Comparison of ENCODE assay signal across 1 cellular context in the genomic region with DNA sequence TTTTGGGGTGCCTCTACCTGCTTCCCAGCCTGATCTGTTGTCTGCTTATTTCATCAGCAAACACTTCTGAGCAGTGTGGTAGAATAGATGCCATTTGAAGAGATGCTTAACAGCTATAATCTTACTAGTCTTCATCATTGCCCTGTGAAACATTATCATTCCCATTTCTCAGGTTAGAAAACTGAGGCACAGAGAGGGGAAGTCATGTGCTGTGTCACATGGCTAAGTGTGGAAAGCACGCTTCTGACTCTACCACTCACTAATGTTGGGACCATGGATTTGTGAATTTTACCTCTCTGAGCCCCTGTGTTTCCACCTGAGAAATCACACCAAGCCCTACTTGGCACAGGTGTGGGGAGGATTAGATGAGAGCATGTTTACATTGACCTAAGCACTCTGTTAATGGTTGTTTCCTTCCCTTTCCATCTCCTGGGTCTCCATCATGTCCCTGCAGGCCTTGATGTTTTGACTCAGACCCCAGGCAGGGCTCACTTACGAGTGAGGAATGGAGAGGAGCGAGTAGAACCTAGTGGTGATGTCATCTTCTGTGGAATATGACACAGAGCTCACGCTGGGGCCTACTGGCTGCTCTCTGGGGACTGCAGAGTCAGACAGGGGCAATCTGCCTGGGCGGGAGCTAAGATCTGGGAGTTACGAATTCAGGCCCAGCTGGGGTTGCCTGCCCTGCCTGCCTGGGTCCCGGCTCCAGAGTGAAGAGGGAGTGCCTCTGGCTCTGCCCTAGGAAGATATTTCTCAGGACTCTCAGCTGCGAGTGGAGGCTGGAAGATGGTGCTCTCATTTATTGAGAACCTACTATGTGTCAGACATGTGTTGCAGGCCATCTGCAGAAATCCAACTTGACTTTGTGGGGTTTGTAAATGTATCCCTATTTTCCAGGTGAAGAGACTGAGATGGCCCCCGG.
TF ChIP-seq lines count a peak whose summit lies in the region.

No MANE protein-coding gene starts in this region.

TF ChIP-seq in HEK293, 187 proteins besides CTCF, POLR2A, EP300 and RAD21 (continued from another document and continues in another):
- TF ChIP-seq, protein P1, sequence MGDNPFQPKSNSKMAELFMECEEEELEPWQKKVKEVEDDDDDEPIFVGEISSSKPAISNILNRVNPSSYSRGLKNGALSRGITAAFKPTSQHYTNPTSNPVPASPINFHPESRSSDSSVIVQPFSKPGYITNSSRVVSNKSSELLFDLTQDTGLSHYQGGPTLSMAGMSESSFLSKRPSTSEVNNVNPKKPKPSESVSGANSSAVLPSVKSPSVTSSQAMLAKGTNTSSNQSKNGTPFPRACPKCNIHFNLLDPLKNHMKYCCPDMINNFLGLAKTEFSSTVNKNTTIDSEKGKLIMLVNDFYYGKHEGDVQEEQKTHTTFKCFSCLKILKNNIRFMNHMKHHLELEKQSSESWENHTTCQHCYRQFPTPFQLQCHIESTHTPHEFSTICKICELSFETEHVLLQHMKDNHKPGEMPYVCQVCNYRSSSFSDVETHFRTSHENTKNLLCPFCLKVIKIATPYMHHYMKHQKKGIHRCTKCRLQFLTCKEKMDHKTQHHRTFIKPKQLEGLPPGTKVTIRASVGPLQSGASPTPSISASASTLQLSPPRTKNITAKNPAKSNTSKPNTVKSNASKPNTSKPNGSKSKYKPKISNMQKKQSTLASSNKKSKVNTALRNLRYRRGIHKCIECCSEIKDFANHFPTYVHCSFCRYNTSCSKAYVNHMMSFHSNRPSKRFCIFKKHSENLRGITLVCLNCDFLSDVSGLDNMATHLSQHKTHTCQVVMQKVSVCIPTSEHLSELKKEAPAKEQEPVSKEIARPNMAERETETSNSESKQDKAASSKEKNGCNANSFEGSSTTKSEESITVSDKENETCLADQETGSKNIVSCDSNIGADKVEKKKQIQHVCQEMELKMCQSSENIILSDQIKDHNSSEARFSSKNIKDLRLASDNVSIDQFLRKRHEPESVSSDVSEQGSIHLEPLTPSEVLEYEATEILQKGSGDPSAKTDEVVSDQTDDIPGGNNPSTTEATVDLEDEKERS (tag by site-specific recombination; IDR thresholded peaks at IDR 0.05), result no peak
- no peak for TF ChIP-seq ZNF211 (tag by site-specific recombination; IDR thresholded peaks at IDR 0.05; ENCODE audit: low read depth)
- no peak for TF ChIP-seq ZNF837 (tag by site-specific recombination; IDR thresholded peaks at IDR 0.05)
- TF ChIP-seq ZNF707 (tag by site-specific recombination; IDR thresholded peaks at IDR 0.05), result no peak
- TF ChIP-seq ZNF24 (tag by site-specific recombination; IDR thresholded peaks at IDR 0.05), result peak; percentile 35; the same call in 1 of the 2 replicates
- peak; percentile 44; the same call in 1 of the 2 replicates for TF ChIP-seq ZBTB20 (tag by site-specific recombination; IDR thresholded peaks at IDR 0.05)
- TF ChIP-seq, protein P2, sequence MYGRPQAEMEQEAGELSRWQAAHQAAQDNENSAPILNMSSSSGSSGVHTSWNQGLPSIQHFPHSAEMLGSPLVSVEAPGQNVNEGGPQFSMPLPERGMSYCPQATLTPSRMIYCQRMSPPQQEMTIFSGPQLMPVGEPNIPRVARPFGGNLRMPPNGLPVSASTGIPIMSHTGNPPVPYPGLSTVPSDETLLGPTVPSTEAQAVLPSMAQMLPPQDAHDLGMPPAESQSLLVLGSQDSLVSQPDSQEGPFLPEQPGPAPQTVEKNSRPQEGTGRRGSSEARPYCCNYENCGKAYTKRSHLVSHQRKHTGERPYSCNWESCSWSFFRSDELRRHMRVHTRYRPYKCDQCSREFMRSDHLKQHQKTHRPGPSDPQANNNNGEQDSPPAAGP (tag by site-specific recombination; IDR thresholded peaks at IDR 0.05), result peak; percentile 95; the same call in 1 of the 2 replicates
- no peak for TF ChIP-seq SCRT2 (tag by site-specific recombination; IDR thresholded peaks at IDR 0.05)
- TF ChIP-seq ZNF621 (tag by site-specific recombination; IDR thresholded peaks at IDR 0.05), result no peak
- no peak for TF ChIP-seq ZNF223 (tag by site-specific recombination; IDR thresholded peaks at IDR 0.05)
- peak; percentile 95 for TF ChIP-seq ZIC2 (tag by site-specific recombination; IDR thresholded peaks at IDR 0.05)
- TF ChIP-seq ZNF266 (tag by site-specific recombination; IDR thresholded peaks at IDR 0.05; ENCODE audit: low read depth), result no peak
- 0 out of 2 replicates have a peak, but pooled peaks have one; percentile 14 for TF ChIP-seq KLF16 (tag by site-specific recombination; IDR thresholded peaks at IDR 0.05)
- no peak for TF ChIP-seq ZBTB1 (tag by site-specific recombination; IDR thresholded peaks at IDR 0.05)
- no peak for TF ChIP-seq ZNF350 (tag by site-specific recombination; IDR thresholded peaks at IDR 0.05)
- no peak for TF ChIP-seq PRDM1 (tag by site-specific recombination; IDR thresholded peaks at IDR 0.05)
- TF ChIP-seq ZNF426 (tag by site-specific recombination; IDR thresholded peaks at IDR 0.05), result no peak
- TF ChIP-seq, protein P3, sequence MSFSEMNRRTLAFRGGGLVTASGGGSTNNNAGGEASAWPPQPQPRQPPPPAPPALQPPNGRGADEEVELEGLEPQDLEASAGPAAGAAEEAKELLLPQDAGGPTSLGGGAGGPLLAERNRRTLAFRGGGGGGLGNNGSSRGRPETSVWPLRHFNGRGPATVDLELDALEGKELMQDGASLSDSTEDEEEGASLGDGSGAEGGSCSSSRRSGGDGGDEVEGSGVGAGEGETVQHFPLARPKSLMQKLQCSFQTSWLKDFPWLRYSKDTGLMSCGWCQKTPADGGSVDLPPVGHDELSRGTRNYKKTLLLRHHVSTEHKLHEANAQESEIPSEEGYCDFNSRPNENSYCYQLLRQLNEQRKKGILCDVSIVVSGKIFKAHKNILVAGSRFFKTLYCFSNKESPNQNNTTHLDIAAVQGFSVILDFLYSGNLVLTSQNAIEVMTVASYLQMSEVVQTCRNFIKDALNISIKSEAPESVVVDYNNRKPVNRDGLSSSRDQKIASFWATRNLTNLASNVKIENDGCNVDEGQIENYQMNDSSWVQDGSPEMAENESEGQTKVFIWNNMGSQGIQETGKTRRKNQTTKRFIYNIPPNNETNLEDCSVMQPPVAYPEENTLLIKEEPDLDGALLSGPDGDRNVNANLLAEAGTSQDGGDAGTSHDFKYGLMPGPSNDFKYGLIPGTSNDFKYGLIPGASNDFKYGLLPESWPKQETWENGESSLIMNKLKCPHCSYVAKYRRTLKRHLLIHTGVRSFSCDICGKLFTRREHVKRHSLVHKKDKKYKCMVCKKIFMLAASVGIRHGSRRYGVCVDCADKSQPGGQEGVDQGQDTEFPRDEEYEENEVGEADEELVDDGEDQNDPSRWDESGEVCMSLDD (tag by site-specific recombination; IDR thresholded peaks at IDR 0.05), result no peak
- TF ChIP-seq, protein P4, sequence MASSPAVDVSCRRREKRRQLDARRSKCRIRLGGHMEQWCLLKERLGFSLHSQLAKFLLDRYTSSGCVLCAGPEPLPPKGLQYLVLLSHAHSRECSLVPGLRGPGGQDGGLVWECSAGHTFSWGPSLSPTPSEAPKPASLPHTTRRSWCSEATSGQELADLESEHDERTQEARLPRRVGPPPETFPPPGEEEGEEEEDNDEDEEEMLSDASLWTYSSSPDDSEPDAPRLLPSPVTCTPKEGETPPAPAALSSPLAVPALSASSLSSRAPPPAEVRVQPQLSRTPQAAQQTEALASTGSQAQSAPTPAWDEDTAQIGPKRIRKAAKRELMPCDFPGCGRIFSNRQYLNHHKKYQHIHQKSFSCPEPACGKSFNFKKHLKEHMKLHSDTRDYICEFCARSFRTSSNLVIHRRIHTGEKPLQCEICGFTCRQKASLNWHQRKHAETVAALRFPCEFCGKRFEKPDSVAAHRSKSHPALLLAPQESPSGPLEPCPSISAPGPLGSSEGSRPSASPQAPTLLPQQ (tag by site-specific recombination; IDR thresholded peaks at IDR 0.05), result peak; percentile 50; the same call in 1 of the 2 replicates
- TF ChIP-seq TCF7L2 (IDR thresholded peaks at IDR 0.05; ENCODE audit: borderline replicate concordance, low read depth, low read length), result no peak
- TF ChIP-seq ZNF530 (tag by site-specific recombination; IDR thresholded peaks at IDR 0.05; ENCODE audit: low read depth), result no peak
- no peak for TF ChIP-seq ZNF560 (tag by site-specific recombination; IDR thresholded peaks at IDR 0.05; ENCODE audit: borderline replicate concordance)
- no peak for TF ChIP-seq ZNF248 (tag by site-specific recombination; IDR thresholded peaks at IDR 0.05)
- no peak for TF ChIP-seq MYNN (tag by site-specific recombination; IDR thresholded peaks at IDR 0.05; ENCODE audit: borderline replicate concordance)
- no peak for TF ChIP-seq ZNF146 (tag by site-specific recombination; IDR thresholded peaks at IDR 0.05)
- no peak for TF ChIP-seq ZNF624 (tag by site-specific recombination; IDR thresholded peaks at IDR 0.05)
- TF ChIP-seq, protein P5, sequence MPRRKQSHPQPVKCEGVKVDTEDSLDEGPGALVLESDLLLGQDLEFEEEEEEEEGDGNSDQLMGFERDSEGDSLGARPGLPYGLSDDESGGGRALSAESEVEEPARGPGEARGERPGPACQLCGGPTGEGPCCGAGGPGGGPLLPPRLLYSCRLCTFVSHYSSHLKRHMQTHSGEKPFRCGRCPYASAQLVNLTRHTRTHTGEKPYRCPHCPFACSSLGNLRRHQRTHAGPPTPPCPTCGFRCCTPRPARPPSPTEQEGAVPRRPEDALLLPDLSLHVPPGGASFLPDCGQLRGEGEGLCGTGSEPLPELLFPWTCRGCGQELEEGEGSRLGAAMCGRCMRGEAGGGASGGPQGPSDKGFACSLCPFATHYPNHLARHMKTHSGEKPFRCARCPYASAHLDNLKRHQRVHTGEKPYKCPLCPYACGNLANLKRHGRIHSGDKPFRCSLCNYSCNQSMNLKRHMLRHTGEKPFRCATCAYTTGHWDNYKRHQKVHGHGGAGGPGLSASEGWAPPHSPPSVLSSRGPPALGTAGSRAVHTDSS (tag by site-specific recombination; IDR thresholded peaks at IDR 0.05), result no peak
- TF ChIP-seq ZNF23 (tag by site-specific recombination; IDR thresholded peaks at IDR 0.05; ENCODE audit: borderline replicate concordance), result no peak
- no peak for TF ChIP-seq ZNF473 (tag by site-specific recombination; IDR thresholded peaks at IDR 0.05)
- TF ChIP-seq, protein P6, sequence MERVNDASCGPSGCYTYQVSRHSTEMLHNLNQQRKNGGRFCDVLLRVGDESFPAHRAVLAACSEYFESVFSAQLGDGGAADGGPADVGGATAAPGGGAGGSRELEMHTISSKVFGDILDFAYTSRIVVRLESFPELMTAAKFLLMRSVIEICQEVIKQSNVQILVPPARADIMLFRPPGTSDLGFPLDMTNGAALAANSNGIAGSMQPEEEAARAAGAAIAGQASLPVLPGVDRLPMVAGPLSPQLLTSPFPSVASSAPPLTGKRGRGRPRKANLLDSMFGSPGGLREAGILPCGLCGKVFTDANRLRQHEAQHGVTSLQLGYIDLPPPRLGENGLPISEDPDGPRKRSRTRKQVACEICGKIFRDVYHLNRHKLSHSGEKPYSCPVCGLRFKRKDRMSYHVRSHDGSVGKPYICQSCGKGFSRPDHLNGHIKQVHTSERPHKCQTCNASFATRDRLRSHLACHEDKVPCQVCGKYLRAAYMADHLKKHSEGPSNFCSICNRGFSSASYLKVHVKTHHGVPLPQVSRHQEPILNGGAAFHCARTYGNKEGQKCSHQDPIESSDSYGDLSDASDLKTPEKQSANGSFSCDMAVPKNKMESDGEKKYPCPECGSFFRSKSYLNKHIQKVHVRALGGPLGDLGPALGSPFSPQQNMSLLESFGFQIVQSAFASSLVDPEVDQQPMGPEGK (tag by site-specific recombination; IDR thresholded peaks at IDR 0.05), result peak; percentile 48
- TF ChIP-seq, protein P7, sequence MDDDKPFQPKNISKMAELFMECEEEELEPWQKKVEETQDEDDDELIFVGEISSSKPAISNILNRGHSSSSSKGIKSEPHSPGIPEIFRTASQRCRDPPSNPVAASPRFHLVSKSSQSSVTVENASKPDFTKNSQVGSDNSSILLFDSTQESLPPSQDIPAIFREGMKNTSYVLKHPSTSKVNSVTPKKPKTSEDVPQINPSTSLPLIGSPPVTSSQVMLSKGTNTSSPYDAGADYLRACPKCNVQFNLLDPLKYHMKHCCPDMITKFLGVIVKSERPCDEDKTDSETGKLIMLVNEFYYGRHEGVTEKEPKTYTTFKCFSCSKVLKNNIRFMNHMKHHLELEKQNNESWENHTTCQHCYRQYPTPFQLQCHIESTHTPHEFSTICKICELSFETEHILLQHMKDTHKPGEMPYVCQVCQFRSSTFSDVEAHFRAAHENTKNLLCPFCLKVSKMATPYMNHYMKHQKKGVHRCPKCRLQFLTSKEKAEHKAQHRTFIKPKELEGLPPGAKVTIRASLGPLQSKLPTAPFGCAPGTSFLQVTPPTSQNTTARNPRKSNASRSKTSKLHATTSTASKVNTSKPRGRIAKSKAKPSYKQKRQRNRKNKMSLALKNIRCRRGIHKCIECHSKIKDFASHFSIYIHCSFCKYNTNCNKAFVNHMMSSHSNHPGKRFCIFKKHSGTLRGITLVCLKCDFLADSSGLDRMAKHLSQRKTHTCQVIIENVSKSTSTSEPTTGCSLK (tag by site-specific recombination; IDR thresholded peaks at IDR 0.05), result no peak
- TF ChIP-seq ZSCAN16 (tag by site-specific recombination; IDR thresholded peaks at IDR 0.05), result no peak
- TF ChIP-seq, protein P8, sequence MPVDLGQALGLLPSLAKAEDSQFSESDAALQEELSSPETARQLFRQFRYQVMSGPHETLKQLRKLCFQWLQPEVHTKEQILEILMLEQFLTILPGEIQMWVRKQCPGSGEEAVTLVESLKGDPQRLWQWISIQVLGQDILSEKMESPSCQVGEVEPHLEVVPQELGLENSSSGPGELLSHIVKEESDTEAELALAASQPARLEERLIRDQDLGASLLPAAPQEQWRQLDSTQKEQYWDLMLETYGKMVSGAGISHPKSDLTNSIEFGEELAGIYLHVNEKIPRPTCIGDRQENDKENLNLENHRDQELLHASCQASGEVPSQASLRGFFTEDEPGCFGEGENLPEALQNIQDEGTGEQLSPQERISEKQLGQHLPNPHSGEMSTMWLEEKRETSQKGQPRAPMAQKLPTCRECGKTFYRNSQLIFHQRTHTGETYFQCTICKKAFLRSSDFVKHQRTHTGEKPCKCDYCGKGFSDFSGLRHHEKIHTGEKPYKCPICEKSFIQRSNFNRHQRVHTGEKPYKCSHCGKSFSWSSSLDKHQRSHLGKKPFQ (tag by site-specific recombination; IDR thresholded peaks at IDR 0.05), result no peak
- TF ChIP-seq ZNF341 (tag by site-specific recombination; IDR thresholded peaks at IDR 0.05; ENCODE audit: low read depth), result peak; percentile 58
- no peak for TF ChIP-seq ZNF626 (tag by site-specific recombination; IDR thresholded peaks at IDR 0.05)
- TF ChIP-seq KLF8 (tag by site-specific recombination; IDR thresholded peaks at IDR 0.05), result peak; percentile 50; the same call in 1 of the 2 replicates
- TF ChIP-seq ZNF521 (tag by site-specific recombination; IDR thresholded peaks at IDR 0.05), result no peak
- TF ChIP-seq ZBTB8A (tag by site-specific recombination; IDR thresholded peaks at IDR 0.05), result no peak
- no peak for TF ChIP-seq ZNF311 (tag by site-specific recombination; IDR thresholded peaks at IDR 0.05; ENCODE audit: borderline replicate concordance)
- no peak for TF ChIP-seq ZNF140 (tag by site-specific recombination; IDR thresholded peaks at IDR 0.05)
- peak; percentile 72; the same call in 1 of the 2 replicates for TF ChIP-seq ZNF121 (tag by site-specific recombination; IDR thresholded peaks at IDR 0.05)
- TF ChIP-seq, protein P9, sequence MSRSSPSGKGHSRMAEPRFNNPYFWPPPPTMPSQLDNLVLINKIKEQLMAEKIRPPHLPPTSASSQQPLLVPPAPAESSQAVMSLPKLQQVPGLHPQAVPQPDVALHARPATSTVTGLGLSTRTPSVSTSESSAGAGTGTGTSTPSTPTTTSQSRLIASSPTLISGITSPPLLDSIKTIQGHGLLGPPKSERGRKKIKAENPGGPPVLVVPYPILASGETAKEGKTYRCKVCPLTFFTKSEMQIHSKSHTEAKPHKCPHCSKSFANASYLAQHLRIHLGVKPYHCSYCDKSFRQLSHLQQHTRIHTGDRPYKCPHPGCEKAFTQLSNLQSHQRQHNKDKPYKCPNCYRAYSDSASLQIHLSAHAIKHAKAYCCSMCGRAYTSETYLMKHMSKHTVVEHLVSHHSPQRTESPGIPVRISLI (tag by site-specific recombination; IDR thresholded peaks at IDR 0.05), result no peak
- no peak for TF ChIP-seq ZNF433 (tag by site-specific recombination; IDR thresholded peaks at IDR 0.05; ENCODE audit: low read depth)
